1 cellular context compared by ENCODE assay signal in genomic region chr11:111918390-111919256, GRCh38.
A peak's percentile ranks its signal among the peaks of the same experiment; 100 is the strongest.
TF ChIP-seq lines count a peak whose summit lies in the region.

Gene C11orf52 (plus strand): TSS chr11:111918913. CDS start chr11:111918973, 60 bp downstream.

TF ChIP-seq in GM23338, 12 proteins besides CTCF, POLR2A, EP300 and RAD21 (continued from another document):
- TF ChIP-seq ZNF462 (CRISPR knock-in tag; IDR thresholded peaks at IDR 0.05) (peak; percentile 57; the same call in 1 of the 2 replicates), ZNF114 (CRISPR knock-in tag; IDR thresholded peaks at IDR 0.05) (0 out of 2 replicates have a peak, but pooled peaks have one; percentile 20)
